Comparison of ENCODE assay signal across 8 cellular contexts in genomic region chr22:42368379-42369249, GRCh38.
DNase-seq lines count a peak whose midpoint lies in the region; ATAC-seq, FAIRE-seq and TF ChIP-seq lines count a peak whose summit lies in the region.

No MANE protein-coding gene starts in this region.

- no peak for TF ChIP-seq POLR2A in GM12892 (IDR thresholded peaks at IDR 0.05; ENCODE audit: low read depth, low read length)

- peak; percentile 29 for ATAC-seq in GM21528 (IDR thresholded peaks at IDR 0.05; ENCODE audit: low FRiP score, unreplicated experiment)

- H3K9me3 ChIP-seq in BLaER1, result no peaks in the 10 kb centered on the region
- no peaks in the 10 kb centered on the region for H3K9me3 ChIP-seq in Loucy (ENCODE audit: insufficient read depth, low read depth, low read length)

- H2AFZ ChIP-seq in Loucy (ENCODE audit: low read length), result peak overlapping the region; percentile 63; the same call in 1 of the 2 replicates

- H3K4me1 ChIP-seq in BLaER1 (peaks cover 54% of the 10 kb centered on the region), Loucy (ENCODE audit: insufficient read depth, low read length, poor library complexity, severe bottlenecking) (peaks cover 21% of the 10 kb centered on the region)

- H3K4me3 ChIP-seq in BLaER1, result peak overlapping the region; percentile 70
- peak overlapping the region; percentile 76 for H3K4me3 ChIP-seq in Loucy (ENCODE audit: low read length, poor library complexity, severe bottlenecking)

- H3K9me2 ChIP-seq in Loucy (replicated peaks; ENCODE audit: low read depth, low read length), result no peaks in the 10 kb centered on the region

- peak overlapping the region; percentile 88 for H3K4me3 Mint-ChIP-seq in activated naive CD4-positive, alpha-beta T cell treated with anti-CD3 and anti-CD28 coated beads, Interleukin-2, amount 50 U/mL, for 24 hours

- no peak for FAIRE-seq in GM12892 (lab: Jason Lieb, UNC)

- peaks cover 55% of the 10 kb centered on the region for H3K27me3 ChIP-seq in BLaER1
- H3K27me3 ChIP-seq in Loucy (ENCODE audit: insufficient read depth, low read length, poor library complexity, severe bottlenecking), result no peaks in the 10 kb centered on the region

- H3K27ac Mint-ChIP-seq in activated naive CD4-positive, alpha-beta T cell treated with anti-CD3 and anti-CD28 coated beads, Interleukin-2, amount 50 U/mL, for 24 hours, result no peak overlapping the region

- H3K4me2 ChIP-seq in BLaER1 (peak overlapping the region; percentile 98), Loucy (ENCODE audit: low read depth, low read length, poor library complexity, severe bottlenecking) (peak overlapping the region; percentile 79)

- TF ChIP-seq CTCF in Loucy (conservative IDR thresholded peaks at IDR 0.05; ENCODE audit: low read length), result no peak

- 0 out of 2 replicates have a peak, but pooled peaks cover 4% of the 10 kb centered on the region for H3F3A ChIP-seq in Loucy (ENCODE audit: low read depth)

- no peak overlapping the region for H3K27ac ChIP-seq in BLaER1

- H3K4me1 Mint-ChIP-seq in activated naive CD4-positive, alpha-beta T cell treated with anti-CD3 and anti-CD28 coated beads, Interleukin-2, amount 50 U/mL, for 24 hours, result peaks cover 14% of the 10 kb centered on the region

- H3K36me3 ChIP-seq in BLaER1, result no peaks in the 10 kb centered on the region
- H3K36me3 ChIP-seq in Loucy (ENCODE audit: insufficient read depth, low read length), result no peaks in the 10 kb centered on the region

- DNase-seq in iPS-NIHi7 (ENCODE audit: extremely low spot score) (peak; percentile 69), GM12892 (ENCODE audit: insufficient read length) (no peak), SK-N-DZ (ENCODE audit: low spot score) (no peak)
- DNase-seq in stimulated activated CD4-positive, alpha-beta T cell treated with anti-CD3 and anti-CD28 coated beads, Interleukin-2, amount 100 ng/mL, for 4 hours (ENCODE audit: low read depth), result peak; percentile 3

- H3K9ac ChIP-seq in BLaER1 (0 out of 2 replicates have a peak overlapping the region, but pooled peaks have one; percentile 50), Loucy (ENCODE audit: low read depth, low read length, poor library complexity, severe bottlenecking) (peak overlapping the region; percentile 14)

- H3K27me3 Mint-ChIP-seq in activated naive CD4-positive, alpha-beta T cell treated with anti-CD3 and anti-CD28 coated beads, Interleukin-2, amount 50 U/mL, for 24 hours, result peaks cover 17% of the 10 kb centered on the region

- no peaks in the 10 kb centered on the region for H3K79me2 ChIP-seq in Loucy (ENCODE audit: insufficient read depth, low read length)

- H3K36me3 Mint-ChIP-seq in activated naive CD4-positive, alpha-beta T cell treated with anti-CD3 and anti-CD28 coated beads, Interleukin-2, amount 50 U/mL, for 24 hours, result no peaks in the 10 kb centered on the region

- H4K20me1 ChIP-seq in BLaER1 (peaks cover 28% of the 10 kb centered on the region), Loucy (ENCODE audit: insufficient read depth, low read length, poor library complexity, severe bottlenecking) (no peaks in the 10 kb centered on the region)

- H3K9me3 Mint-ChIP-seq in activated naive CD4-positive, alpha-beta T cell treated with anti-CD3 and anti-CD28 coated beads, Interleukin-2, amount 50 U/mL, for 24 hours, result no peaks in the 10 kb centered on the region

Comparison
In these comparisons a context has a peak if more than half of its experiments do, and no peak if none do; other contexts are left out.
1. DNase-seq: peak in iPS-NIHi7 (single experiment) and stimulated activated CD4-positive, alpha-beta T cell treated with anti-CD3 and anti-CD28 coated beads, Interleukin-2, amount 100 ng/mL, for 4 hours (single experiment); none in GM12892 (single experiment) and SK-N-DZ (single experiment).